ENCODE assay signal across 8 cellular contexts in genomic region chr3:35639251-35640185, GRCh38. TPM values are rescaled to one million over a fixed set of nuclear protein-coding genes. Genes with fewer than 3 reads are reported as not detected.
DNase-seq lines count a peak whose midpoint lies in the region; ATAC-seq, FAIRE-seq and TF ChIP-seq lines count a peak whose summit lies in the region.

Gene ARPP21, plus strand, starts transcription at chr3:35639525. Its CDS starts 42,227 bp downstream, at chr3:35681752.

- H3K4me3 ChIP-seq in fibroblast of pulmonary artery (replicated peaks; ENCODE audit: low read depth, low read length): peak within 1 kb of the TSS; percentile 53

- DNase-seq in C1 segment of cervical spinal cord (lab: John Stamatoyannopoulos, UW) (peak in 9 of 14 donors; percentile 35 to 84 (median 71)), T-cell (no peak), fibroblast of pulmonary artery (ENCODE audit: low read depth) (peak; percentile 22), SKM-1 treated with dmso at 0.1 percent for 144 hours (lab: John Stamatoyannopoulos, UW; ENCODE audit: unreplicated experiment) (no peak), NCI-H1694 treated with DMSO at 0.1 percent for 48 hours (lab: John Stamatoyannopoulos, UW) (no peak), GM19239 (ENCODE audit: insufficient read length, low spot score) (no peak)
- no peak for DNase-seq in naive thymus-derived CD8-positive, alpha-beta T cell

- no peak for TF ChIP-seq CTCF in fibroblast of pulmonary artery (IDR thresholded peaks at IDR 0.05; ENCODE audit: low read length, missing control alignments)

- CTCF ChIA-PET in T-cell (lab: Charles Lee): no interaction called here

- no peak for FAIRE-seq in GM19239 (lab: Jason Lieb, UNC)

- H3K9me3 Mint-ChIP-seq in T-cell: no peaks in the 10 kb centered on the region
- H3K9me3 Mint-ChIP-seq in naive thymus-derived CD8-positive, alpha-beta T cell: no peaks in the 10 kb centered on the region

- peaks cover 4 to 20% (median 6%) of the 10 kb centered on the region in 3 donors for H3K4me1 Mint-ChIP-seq in T-cell
- peaks cover 3 to 14% (median 11%) of the 10 kb centered on the region in 4 donors for H3K4me1 Mint-ChIP-seq in naive thymus-derived CD8-positive, alpha-beta T cell

- peak within 1 kb of the TSS; percentile 43 to 80 (median 67) for H3K4me3 Mint-ChIP-seq in T-cell
- H3K4me3 Mint-ChIP-seq in naive thymus-derived CD8-positive, alpha-beta T cell: peak within 1 kb of the TSS; percentile 65 to 87 (median 80)

- H3K27me3 Mint-ChIP-seq in T-cell: peaks cover 28 to 33% of the 10 kb centered on the region in 2 donors
- H3K27me3 Mint-ChIP-seq in naive thymus-derived CD8-positive, alpha-beta T cell: peaks cover 19 to 55% (median 26%) of the 10 kb centered on the region in 5 donors

- POLR2A ChIA-PET in T-cell (lab: Charles Lee): no interaction called here
- POLR2A ChIA-PET in naive thymus-derived CD8-positive, alpha-beta T cell (lab: Charles Lee): no interaction called here

- no peaks in the 10 kb centered on the region for H3K36me3 Mint-ChIP-seq in T-cell
- H3K36me3 Mint-ChIP-seq in naive thymus-derived CD8-positive, alpha-beta T cell: no peaks in the 10 kb centered on the region

- ATAC-seq in GM19395 (IDR thresholded peaks at IDR 0.05; ENCODE audit: unreplicated experiment): peak; percentile 49
- ATAC-seq in T-cell (replicated peaks in 1 of 4): peak in 2 of 4 experiments; percentile 26 to 36
- ATAC-seq in naive thymus-derived CD8-positive, alpha-beta T cell: peak in 1 of 2 donors; percentile 37

- H3K27ac Mint-ChIP-seq in T-cell: no peak within 1 kb of the TSS
- H3K27ac Mint-ChIP-seq in naive thymus-derived CD8-positive, alpha-beta T cell: peak within 1 kb of the TSS in 2 of 10 donors; percentile 46 to 57

RNA-seq across cellular contexts. Expression of gene ARPP21, which starts in this region (rescaled TPM):
- not detected for total RNA-seq in T-cell
- total RNA-seq in naive thymus-derived CD8-positive, alpha-beta T cell: not detected
- not detected for polyA plus RNA-seq in naive thymus-derived CD8-positive, alpha-beta T cell

Comparison
In these comparisons a context has a peak if more than half of its experiments do, and no peak if none do; other contexts are left out.
1. DNase-seq: peak in C1 segment of cervical spinal cord (9 of 14) and fibroblast of pulmonary artery (single experiment); none in T-cell (0 of 34), naive thymus-derived CD8-positive, alpha-beta T cell (0 of 10), SKM-1 treated with dmso at 0.1 percent for 144 hours (single experiment), NCI-H1694 treated with DMSO at 0.1 percent for 48 hours (single experiment) and GM19239 (single experiment).